ENCODE assay signal across 25 cellular contexts in the genomic region with DNA sequence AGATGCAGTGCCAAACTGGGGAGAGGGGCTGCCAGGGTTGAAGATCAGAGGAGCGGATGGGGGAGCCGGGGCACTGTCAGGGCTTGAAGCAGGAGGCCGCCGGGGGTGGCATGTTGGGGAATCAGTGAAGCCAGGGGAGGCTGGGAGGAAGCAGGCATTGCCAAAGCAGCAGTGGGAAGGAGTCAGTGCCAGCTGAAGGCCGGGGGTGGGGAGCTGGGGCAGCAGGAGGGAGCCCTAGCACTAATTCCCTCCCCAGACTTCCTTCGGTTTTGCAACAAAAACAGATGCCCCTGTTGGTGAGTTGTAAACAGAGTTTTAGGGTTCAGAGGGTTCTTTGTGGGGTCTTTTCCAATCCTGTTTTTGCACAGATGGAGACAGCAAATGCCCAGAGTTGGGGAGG. TPM values are rescaled to one million over a fixed set of nuclear protein-coding genes. Genes with fewer than 3 reads are reported as not detected.
A peak's percentile ranks its signal among the peaks of the same experiment; 100 is the strongest.
DNase-seq lines count a peak whose midpoint lies in the region; ATAC-seq and TF ChIP-seq lines count a peak whose summit lies in the region.
"Had no signal": no experiment of that assay in that cellular context is flagged by ENCODE, and none has a peak within 500 bp of the region (broad histone marks: within the 10 kb centered on the region; RNA-seq: fewer than 3 reads in every experiment).

No MANE protein-coding gene starts in this region.

- no peak overlapping the region for H3K9ac ChIP-seq in BLaER1

- H3K27me3 ChIP-seq in BLaER1: peaks cover 8% of the 10 kb centered on the region; the same call in 1 of the 2 replicates
- H3K27me3 ChIP-seq in osteoblast (ENCODE audit: insufficient read depth, low read length): no peaks in the 10 kb centered on the region
- H3K27me3 ChIP-seq in CD8-positive, alpha-beta T cell (ENCODE audit: insufficient read depth, low read length): peaks cover 3% of the 10 kb centered on the region

- CTCF ChIA-PET in CD8-positive, alpha-beta T cell (lab: Charles Lee): interaction anchor here (2.3 to 13.7 kb wide), 2 partner anchors 139 to 142 kb away, joined by 10 to 198 read pairs; no protein-coding TSS in a partner anchor

- intact Hi-C loops in CD8-positive, alpha-beta T cell (cut with DNase I, micrococcal nuclease): loop anchor here in 1 of 2 experiments (10.0 kb wide), 1 partner anchor 444 kb away; the partner anchor contains the start of gene PHB1

- POLR2A ChIA-PET in CD8-positive, alpha-beta T cell (lab: Charles Lee): no interaction called here

- peak overlapping the region; percentile 21 for H3K27ac Mint-ChIP-seq in central memory CD8-positive, alpha-beta T cell (ENCODE audit: low read depth)
- H3K27ac Mint-ChIP-seq in CD8-positive, alpha-beta T cell: no peak overlapping the region
- H3K27ac Mint-ChIP-seq: T-cell had no signal

- DNase-seq in G401 (ENCODE audit: low spot score): peak; percentile 77
- no peak for DNase-seq in central memory CD8-positive, alpha-beta T cell (ENCODE audit: low spot score in 2 of 2)
- DNase-seq in osteoblast (ENCODE audit: insufficient read length, low spot score, missing footprints): peak; percentile 53
- no peak for DNase-seq in NCI-H187 treated with DMSO at 0.1 percent for 48 hours (lab: John Stamatoyannopoulos, UW)
- DNase-seq in activated CD4-positive, alpha-beta T cell treated with anti-CD3 and anti-CD28 coated beads, Interleukin-2, amount 50 U/mL, for 1 hour: no peak
- no peak for DNase-seq in CD8-positive, alpha-beta T cell
- DNase-seq: DMS53, HCEC 1CT, IMR-90, KG1, MM.1S, NCI-H1092 treated with DMSO at 0.1 percent for 48 hours, NCI-H1436 treated with DMSO at 0.1 percent for 48 hours, NCI-H2029, NCI-H526, PC-9, T-cell had no signal

- H3K27ac ChIP-seq in BLaER1 (no peak overlapping the region), osteoblast (ENCODE audit: low read depth, low read length) (no peak overlapping the region)
- no peak overlapping the region for H3K27ac ChIP-seq in CD8-positive, alpha-beta T cell (ENCODE audit: low read depth, low read length)
- H3K27ac ChIP-seq: A549, PC-9, SJSA1 had no signal

- no peak for TF ChIP-seq CTCF in osteoblast (IDR thresholded peaks at IDR 0.05; ENCODE audit: extremely low read depth, low read depth, low read length)
- TF ChIP-seq CTCF in CD8-positive, alpha-beta T cell (IDR thresholded peaks at IDR 0.05): no peak

- H3K9me3 Mint-ChIP-seq in central memory CD8-positive, alpha-beta T cell: no peaks in the 10 kb centered on the region
- H3K9me3 Mint-ChIP-seq in CD8-positive, alpha-beta T cell: no peaks in the 10 kb centered on the region
- H3K9me3 Mint-ChIP-seq: CD14-positive monocyte, T-cell had no signal

- H3K36me3 ChIP-seq in BLaER1: no peaks in the 10 kb centered on the region
- H3K36me3 ChIP-seq in osteoblast (ENCODE audit: insufficient read depth, low read length): no peaks in the 10 kb centered on the region
- no peaks in the 10 kb centered on the region for H3K36me3 ChIP-seq in CD8-positive, alpha-beta T cell (ENCODE audit: insufficient read depth, low read length)
- H3K36me3 ChIP-seq: SJSA1 had no signal

- H3K79me2 ChIP-seq in osteoblast (ENCODE audit: insufficient read depth, low read length): no peaks in the 10 kb centered on the region

- peaks cover 18% of the 10 kb centered on the region for H4K20me1 ChIP-seq in BLaER1
- H4K20me1 ChIP-seq in osteoblast (ENCODE audit: insufficient read depth, low read length): peaks cover 4% of the 10 kb centered on the region

- no peak overlapping the region for H3K4me3 Mint-ChIP-seq in central memory CD8-positive, alpha-beta T cell
- no peak overlapping the region for H3K4me3 Mint-ChIP-seq in CD8-positive, alpha-beta T cell
- H3K4me3 Mint-ChIP-seq: CD14-positive monocyte, T-cell had no signal

- H2AFZ ChIP-seq in osteoblast (ENCODE audit: low read length): no peak overlapping the region
- H2AFZ ChIP-seq: PC-9 had no signal

- H3K9me3 ChIP-seq in BLaER1 (no peaks in the 10 kb centered on the region), osteoblast (ENCODE audit: low read depth, low read length) (no peaks in the 10 kb centered on the region)
- H3K9me3 ChIP-seq in CD8-positive, alpha-beta T cell (ENCODE audit: low read length): no peaks in the 10 kb centered on the region
- H3K9me3 ChIP-seq: A549, SJSA1 had no signal

- H3K4me2 ChIP-seq in BLaER1: peak overlapping the region; percentile 62
- no peak overlapping the region for H3K4me2 ChIP-seq in osteoblast (ENCODE audit: insufficient read depth, low read length)
- H3K4me2 ChIP-seq: A549, PC-9 had no signal

- in situ Hi-C loops in G401 (cut with HindIII; ENCODE audit: low sequenced_read_pairs): no loop called here

- peaks cover 21% of the 10 kb centered on the region for H3K4me1 ChIP-seq in BLaER1
- peaks cover 9% of the 10 kb centered on the region for H3K4me1 ChIP-seq in osteoblast (ENCODE audit: insufficient read depth, low read length)
- H3K4me1 ChIP-seq in CD8-positive, alpha-beta T cell (ENCODE audit: insufficient read depth, low read length): no peaks in the 10 kb centered on the region
- H3K4me1 ChIP-seq: SJSA1 had no signal

- ATAC-seq in central memory CD8-positive, alpha-beta T cell (replicated peaks; ENCODE audit: extremely low read depth, poor library complexity, severe bottlenecking): no peak
- ATAC-seq in CD8-positive, alpha-beta T cell: no peak
- ATAC-seq: A549, Right ventricle myocardium inferior, T-cell had no signal

- H3K36me3 Mint-ChIP-seq in central memory CD8-positive, alpha-beta T cell (ENCODE audit: insufficient read depth): peaks cover 2% of the 10 kb centered on the region
- H3K36me3 Mint-ChIP-seq in CD8-positive, alpha-beta T cell: no peaks in the 10 kb centered on the region
- H3K36me3 Mint-ChIP-seq: CD14-positive monocyte, T-cell had no signal

- H3K27me3 Mint-ChIP-seq in central memory CD8-positive, alpha-beta T cell: no peaks in the 10 kb centered on the region
- H3K27me3 Mint-ChIP-seq in CD8-positive, alpha-beta T cell (ENCODE audit: low read depth): peaks cover 11% of the 10 kb centered on the region

- H3K4me3 ChIP-seq in BLaER1 (no peak overlapping the region), osteoblast (ENCODE audit: insufficient read depth, low read length) (no peak overlapping the region)
- H3K4me3 ChIP-seq in CD8-positive, alpha-beta T cell (ENCODE audit: low read depth, low read length): no peak overlapping the region
- H3K4me3 ChIP-seq: A549, PC-9, SJSA1 had no signal

- H3K4me1 Mint-ChIP-seq in central memory CD8-positive, alpha-beta T cell: peaks cover 12% of the 10 kb centered on the region
- peaks cover 4% of the 10 kb centered on the region for H3K4me1 Mint-ChIP-seq in CD8-positive, alpha-beta T cell (ENCODE audit: low read depth)

RNA-seq across cellular contexts. Expression of gene TAC4, which starts 10.9 kb away (rescaled TPM):
- 0.92 TPM in 1 of 2 replicates, not detected in the other for total RNA-seq in G401 (2014; rRNA removed; shearing (Covaris generic))
- not detected in 2 replicates for total RNA-seq in osteoblast
- total RNA-seq in CD8-positive, alpha-beta T cell: not detected
- total RNA-seq: Daoy, H1, IMR-90, PC-9, RPMI7951, SJSA1, T-cell had no signal

Comparison
In these comparisons a context has a peak if more than half of its experiments do, and no peak if none do; other contexts are left out.
1. DNase-seq: peak in G401 (single experiment) and osteoblast (single experiment); none in central memory CD8-positive, alpha-beta T cell (0 of 2), NCI-H187 treated with DMSO at 0.1 percent for 48 hours (single experiment), activated CD4-positive, alpha-beta T cell treated with anti-CD3 and anti-CD28 coated beads, Interleukin-2, amount 50 U/mL, for 1 hour (single experiment) and CD8-positive, alpha-beta T cell (0 of 7).